6 cellular contexts compared by ENCODE assay signal in the genomic region with DNA sequence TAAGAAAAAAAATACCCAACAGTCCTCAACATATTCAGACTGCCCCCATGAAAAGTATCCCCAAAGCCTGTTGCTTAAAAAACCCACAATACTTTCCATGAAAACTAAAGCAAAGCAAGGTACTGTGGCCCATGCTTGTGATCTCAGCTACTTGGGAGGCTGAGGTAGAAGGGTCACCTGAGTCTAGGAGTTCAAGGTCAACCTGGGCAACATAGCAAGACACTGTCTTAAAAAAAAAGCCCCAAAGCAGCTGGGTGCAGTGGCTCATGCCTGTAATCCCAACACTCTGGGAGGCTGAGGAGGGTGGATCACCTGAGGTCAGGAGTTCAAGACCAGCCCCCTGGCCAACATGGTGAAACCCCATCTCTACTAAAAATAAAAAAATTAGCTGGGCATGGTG.
DNase-seq lines count a peak whose midpoint lies in the region; ATAC-seq, FAIRE-seq and TF ChIP-seq lines count a peak whose summit lies in the region.
"Not testable (repeated sequence)": the region's sequence is repeated elsewhere in the genome, so short reads cannot be mapped to it uniquely, and the experiment has no call there.

No MANE protein-coding gene starts in this region.

- in situ Hi-C loops in HepG2 (cut with HindIII; ENCODE audit: extremely low pct_ligation_motif_present, low pct_unique_long_range_greater_than_20kb), result not testable (repeated sequence)

- not testable (repeated sequence) for H3K9me2 ChIP-seq in HCT116 (ENCODE audit: insufficient read depth)

- not testable (repeated sequence) for H4K20me1 ChIP-seq in HCT116 (ENCODE audit: insufficient read depth); HepG2 (ENCODE audit: insufficient read depth, low read length)

- TF ChIP-seq EP300 in HepG2 (IDR thresholded peaks at IDR 0.05; ENCODE audit: low read depth in 2 of 2, low read length in 2 of 2); HepG2 (CRISPR knock-in tag; IDR thresholded peaks at IDR 0.05; ENCODE audit: borderline replicate concordance): not testable (repeated sequence)

- TF ChIP-seq POLR2A in HCT116 (IDR thresholded peaks at IDR 0.05; ENCODE audit: borderline replicate concordance, extremely low read depth, insufficient read depth, insufficient read length); HepG2 (IDR thresholded peaks at IDR 0.05; ENCODE audit: insufficient read depth in 1 of 2, low read depth in 2 of 2, low read length in 2 of 2): not testable (repeated sequence)

- H3K27me3 ChIP-seq in HCT116 (ENCODE audit: insufficient read depth, low read length); RWPE2 (ENCODE audit: insufficient read depth, poor library complexity, severe bottlenecking); HepG2 (ENCODE audit: control insufficient read depth in 1 of 2, insufficient read depth in 2 of 2, low read length in 2 of 2); parathyroid adenoma (ENCODE audit: control insufficient read depth, insufficient read depth, low read length); thymus (ENCODE audit: control insufficient read depth, insufficient read depth); upper lobe of right lung: not testable (repeated sequence)

- CTCF ChIA-PET in HCT116 (lab: Charles Lee); HepG2 (lab: Yijun Ruan, JAX; ENCODE audit: low intra/inter-chr PET ratio, low total read pairs): not testable (repeated sequence)

- not testable (repeated sequence) for H3K79me2 ChIP-seq in HCT116 (ENCODE audit: insufficient read depth, low read length); HepG2 (ENCODE audit: insufficient read depth, low read length); parathyroid adenoma

- POLR2A ChIA-PET in HCT116 (lab: Charles Lee), result interaction anchor here (1.4 kb wide), 1 partner anchor 9 kb away, joined by 3 read pairs; no protein-coding TSS in a partner anchor
- POLR2A ChIA-PET in HepG2 (lab: Yijun Ruan, JAX), result not testable (repeated sequence)

- not testable (repeated sequence) for ATAC-seq in HCT116; RWPE2 (ENCODE audit: low read depth); HepG2; upper lobe of right lung

- H3K4me3 ChIP-seq in HCT116 (replicated peaks in 1 of 2; ENCODE audit: low read depth in 1 of 2, low read length in 2 of 2); RWPE2 (ENCODE audit: severe bottlenecking); HepG2 (replicated peaks in 1 of 3; ENCODE audit: insufficient read depth in 1 of 3, low read depth in 2 of 3, low read length in 3 of 3); parathyroid adenoma (ENCODE audit: low read depth, low read length); thymus (ENCODE audit: low read length); upper lobe of right lung: not testable (repeated sequence)

- H3K9me3 ChIP-seq in HCT116 (ENCODE audit: control insufficient read depth in 1 of 2, insufficient read depth in 1 of 2, low read depth in 1 of 2, low read length in 2 of 2); RWPE2 (ENCODE audit: severe bottlenecking); HepG2 (ENCODE audit: low read length); parathyroid adenoma (ENCODE audit: control insufficient read depth, low read length); thymus (ENCODE audit: control insufficient read depth); upper lobe of right lung: not testable (repeated sequence)

- TF ChIP-seq RAD21 in HCT116 (IDR thresholded peaks at IDR 0.05; ENCODE audit: low read depth); HepG2 (CRISPR knock-in tag; IDR thresholded peaks at IDR 0.05): not testable (repeated sequence)

- peak overlapping the region; percentile 52 for H3K4me2 ChIP-seq in HCT116 (ENCODE audit: low read length)
- H3K4me2 ChIP-seq in HepG2 (ENCODE audit: low read depth, low read length), result not testable (repeated sequence)
- H3K4me2 ChIP-seq in parathyroid adenoma (ENCODE audit: low read length), result peak overlapping the region; percentile 4

- not testable (repeated sequence) for TF ChIP-seq CTCF in HCT116 (IDR thresholded peaks at IDR 0.05 in 2 of 3, conservative IDR thresholded peaks at IDR 0.05 in 1 of 3; ENCODE audit: borderline replicate concordance in 1 of 3, insufficient read depth in 1 of 3, low read depth in 2 of 3, low read length in 2 of 3); RWPE2 (IDR thresholded peaks at IDR 0.05; ENCODE audit: poor library complexity, severe bottlenecking); HepG2 (CRISPR knock-in tag; IDR thresholded peaks at IDR 0.05); parathyroid adenoma (IDR thresholded peaks at IDR 0.05); upper lobe of right lung (IDR thresholded peaks at IDR 0.05)

- not testable (repeated sequence) for H3K27ac ChIP-seq in HCT116 (ENCODE audit: low read depth, low read length); HepG2 (ENCODE audit: extremely low read length, insufficient read depth, low read length)
- H3K27ac ChIP-seq in RWPE2 (ENCODE audit: poor library complexity, severe bottlenecking) (peak overlapping the region; percentile 33), parathyroid adenoma (peak overlapping the region; percentile 99), thymus (ENCODE audit: low read depth) (peak overlapping the region; percentile 52), upper lobe of right lung (peak overlapping the region; percentile 3)

- DNase-seq in HCT116 (ENCODE audit: low read depth, low spot score); RWPE2 (ENCODE audit: low spot score); HepG2 (ENCODE audit: low spot score); upper lobe of right lung: not testable (repeated sequence)

- H3K36me3 ChIP-seq in HCT116 (ENCODE audit: control insufficient read depth in 1 of 2, insufficient read depth in 2 of 2, low read length in 2 of 2); parathyroid adenoma (ENCODE audit: control insufficient read depth, insufficient read depth, low read length); thymus (ENCODE audit: control insufficient read depth, insufficient read depth): not testable (repeated sequence)
- H3K36me3 ChIP-seq in RWPE2 (ENCODE audit: low read depth) (peaks cover 53% of the 10 kb centered on the region), HepG2 (replicated peaks in 1 of 2; ENCODE audit: control insufficient read depth in 1 of 2, insufficient read depth in 2 of 2, low read length in 2 of 2) (peaks cover 13 to 52% of the 10 kb centered on the region in 2 experiments), upper lobe of right lung (peaks cover 87% of the 10 kb centered on the region)

- not testable (repeated sequence) for FAIRE-seq in HepG2 (lab: Jason Lieb, UNC)

- H3K4me1 ChIP-seq in HCT116 (ENCODE audit: control insufficient read depth in 1 of 2, insufficient read depth in 2 of 2, low read length in 2 of 2), result peaks cover 8 to 22% of the 10 kb centered on the region in 2 experiments
- H3K4me1 ChIP-seq in RWPE2 (ENCODE audit: insufficient read depth, poor library complexity, severe bottlenecking), result peaks cover 15% of the 10 kb centered on the region
- H3K4me1 ChIP-seq in HepG2 (ENCODE audit: insufficient read depth, low read length); thymus (ENCODE audit: control insufficient read depth, insufficient read depth, low read length); upper lobe of right lung: not testable (repeated sequence)
- H3K4me1 ChIP-seq in parathyroid adenoma, result peaks cover 46% of the 10 kb centered on the region

- not testable (repeated sequence) for H3K9ac ChIP-seq in HCT116 (ENCODE audit: low read length); HepG2 (ENCODE audit: insufficient read depth, low read depth, low read length); parathyroid adenoma

- RAD21 ChIA-PET in HCT116 (lab: Charles Lee; ENCODE audit: low non-redundant PET in 1 of 2, low total read pairs in 2 of 2, uncharacterized antibody in 2 of 2, unreplicated experiment in 2 of 2), result not testable (repeated sequence)

- not testable (repeated sequence) for H2AFZ ChIP-seq in HCT116 (ENCODE audit: low read depth, low read length, poor library complexity, severe bottlenecking); HepG2 (ENCODE audit: low read length); parathyroid adenoma

- BruUV-seq in HCT116 (replicated peaks; lab: Mats Ljungman, UMichigan); HepG2 (replicated peaks; lab: Mats Ljungman, UMichigan): not testable (repeated sequence)

- intact Hi-C loops in HCT116 (cut with micrococcal nuclease); HepG2 (cut with micrococcal nuclease; ENCODE audit: unreplicated experiment): not testable (repeated sequence)
- intact Hi-C loops in upper lobe of right lung (cut with DNase I), result loop anchor here (10.0 kb wide), 1 partner anchor 87 kb away; no protein-coding TSS in a partner anchor

TF ChIP-seq in HepG2, 621 proteins besides CTCF, POLR2A, EP300 and RAD21:
- TF ChIP-seq ZNF121 (CRISPR knock-in tag; IDR thresholded peaks at IDR 0.05) (0 out of 2 replicates have a peak, but pooled peaks have one; percentile 38), RBM22 (optimal IDR thresholded peaks at IDR 0.05; ENCODE audit: low read length) (peak; percentile 75), POLR2AphosphoS2 (IDR thresholded peaks at IDR 0.05; ENCODE audit: low read depth, low read length) (peak; percentile 65; the same call in 1 of the 2 replicates), NR2F1 (CRISPR knock-in tag; IDR thresholded peaks at IDR 0.05) (0 out of 4 replicates have a peak, but pooled peaks of 1 of the 2 experiments have one; percentile 11)
